In genomic region chr9:78267889-78268288, GRCh38 we compare ENCODE assay signal across 31 cellular contexts.
"Had no signal": no experiment of that assay in that cellular context is flagged by ENCODE, and none has a peak within 500 bp of the region (broad histone marks: within the 10 kb centered on the region; RNA-seq: fewer than 3 reads in every experiment).

No MANE protein-coding gene starts in this region.

- H3K27ac Mint-ChIP-seq: activated CD4-positive, alpha-beta memory T cell treated with anti-CD3 and anti-CD28 coated beads for 36 hours; activated naive CD8-positive, alpha-beta T cell; activated naive CD8-positive, alpha-beta T cell treated with anti-CD3 and anti-CD28 coated beads, Interleukin-2, amount 50 U/mL, for 24 hours; T-helper 1 cell treated with Interleukin-12 subunit alpha and Interleukin-12 subunit beta and Interleukin-4 antibody, amounts not matched to agents 30 μg/mL and 1 μg/mL, for 36 hours; T-helper 2 cell treated with Interferon-gamma antibody and Interleukin-4, amounts not matched to agents 5 μg/mL and 100 μg/mL, for 36 hours had no signal

- H3K9me3 Mint-ChIP-seq: activated CD4-positive, alpha-beta memory T cell treated with anti-CD3 and anti-CD28 coated beads for 36 hours; activated naive CD8-positive, alpha-beta T cell treated with anti-CD3 and anti-CD28 coated beads, Interleukin-2, amount 50 U/mL, for 24 hours; activated T-cell treated with anti-CD3 and anti-CD28 coated beads, Interleukin-2, amount 50 U/mL, for 4 hours; T-helper 1 cell treated with Interleukin-12 subunit alpha and Interleukin-12 subunit beta and Interleukin-4 antibody, amounts not matched to agents 30 μg/mL and 1 μg/mL, for 36 hours; T-helper 2 cell treated with Interferon-gamma antibody and Interleukin-4, amounts not matched to agents 5 μg/mL and 100 μg/mL, for 36 hours had no signal

- H3K4me1 ChIP-seq: ascending aorta, Peyer's patch, SJSA1 had no signal

- H3K4me3 Mint-ChIP-seq: activated CD4-positive, alpha-beta memory T cell treated with anti-CD3 and anti-CD28 coated beads for 36 hours; activated naive CD8-positive, alpha-beta T cell; activated naive CD8-positive, alpha-beta T cell treated with anti-CD3 and anti-CD28 coated beads, Interleukin-2, amount 50 U/mL, for 24 hours; activated T-cell treated with anti-CD3 and anti-CD28 coated beads, Interleukin-2, amount 50 U/mL, for 4 hours; T-helper 1 cell treated with Interleukin-12 subunit alpha and Interleukin-12 subunit beta and Interleukin-4 antibody, amounts not matched to agents 30 μg/mL and 1 μg/mL, for 36 hours; T-helper 2 cell treated with Interferon-gamma antibody and Interleukin-4, amounts not matched to agents 5 μg/mL and 100 μg/mL, for 36 hours had no signal

- H3K27ac ChIP-seq: ascending aorta, Peyer's patch, SJSA1 had no signal

- H3K27me3 Mint-ChIP-seq: activated CD4-positive, alpha-beta memory T cell treated with anti-CD3 and anti-CD28 coated beads for 36 hours; activated naive CD8-positive, alpha-beta T cell; activated naive CD8-positive, alpha-beta T cell treated with anti-CD3 and anti-CD28 coated beads, Interleukin-2, amount 50 U/mL, for 24 hours had no signal

- ATAC-seq: activated naive CD8-positive, alpha-beta T cell treated with anti-CD3 and anti-CD28 coated beads, Interleukin-2, amount 50 U/mL, for 24 hours; activated T-cell treated with anti-CD3 and anti-CD28 coated beads, Interleukin-2, amount 50 U/mL, for 4 hours; PC-3 had no signal

- H3K27me3 ChIP-seq: ascending aorta, Peyer's patch, SJSA1 had no signal

- H3K4me1 Mint-ChIP-seq: activated naive CD8-positive, alpha-beta T cell treated with anti-CD3 and anti-CD28 coated beads, Interleukin-2, amount 50 U/mL, for 24 hours had no signal

- H3K4me3 ChIP-seq: ascending aorta, Peyer's patch, SJSA1 had no signal

- DNase-seq: activated CD4-positive, alpha-beta memory T cell treated with anti-CD3 and anti-CD28 coated beads for 36 hours; activated CD4-positive, alpha-beta T cell treated with anti-CD3 and anti-CD28 coated beads, Interleukin-2, amount 50 U/mL, for 1 hour; activated CD8-positive, alpha-beta memory T cell treated with anti-CD3 and anti-CD28 coated beads, Interleukin-2, amount 50 U/mL, for 4 hours; activated effector memory CD4-positive, alpha-beta T cell treated with Interleukin-2 at 50 U/mL for 16 hours; activated naive CD8-positive, alpha-beta T cell treated with anti-CD3 and anti-CD28 coated beads, Interleukin-2, amount 50 U/mL, for 24 hours; activated T-cell treated with anti-CD3 and anti-CD28 coated beads for 4 hours; activated T-cell treated with anti-CD3 and anti-CD28 coated beads, Interleukin-2, amount 50 U/mL, for 4 hours; amniotic stem cell; Kasumi-1; KG1; MM.1S; NCI-H1048; NCI-H1105 treated with DMSO at 0.1 percent for 48 hours; NCI-H1436; NCI-H1694; NCI-H1930; NCI-H2081 treated with DMSO at 0.1 percent for 48 hours; NCI-H226; NCI-H446 treated with DMSO at 0.1 percent for 48 hours; NCI-H524 treated with DMSO at 0.1 percent for 48 hours; NK-92 treated with Interleukin-12 subunit alpha and Interleukin-12 subunit beta, amount 100 ng/mL, for 24 hours; PC-3; Peyer's patch; RPMI8226; SHP77 treated with DMSO at 0.1 percent for 48 hours; SK-N-SH had no signal

- H3K9me3 ChIP-seq: ascending aorta, Peyer's patch, SJSA1, SK-N-SH had no signal
